Comparison of ENCODE assay signal across 8 cellular contexts in genomic region chr9:136728080-136728547, GRCh38. TPM values are rescaled to one million over a fixed set of nuclear protein-coding genes. Genes with fewer than 3 reads are reported as not detected.
DNase-seq lines count a peak whose midpoint lies in the region; ATAC-seq and TF ChIP-seq lines count a peak whose summit lies in the region.

No MANE protein-coding gene starts in this region.

- no peak overlapping the region for H2AFZ ChIP-seq in HCT116 (ENCODE audit: low read depth, low read length, poor library complexity, severe bottlenecking)

- DNase-seq in GM04504 (ENCODE audit: low read depth) (peak; percentile 76), HCT116 (ENCODE audit: low read depth, low spot score) (peak; percentile 60), MV-4-11 (lab: John Stamatoyannopoulos, UW) (peak; percentile 77), SW 1271 (lab: John Stamatoyannopoulos, UW) (peak; percentile 44 to 83), adipocyte (ENCODE audit: low read depth) (peak; percentile 94), left cardiac atrium (peak; percentile 93), progenitor cell of endocrine pancreas (ENCODE audit: low spot score, unreplicated experiment) (peak; percentile 88), upper lobe of right lung (peak; percentile 95)

- H3K27me3 ChIP-seq in HCT116 (ENCODE audit: insufficient read depth, low read length) (no peaks in the 10 kb centered on the region), adipocyte (replicated peaks; ENCODE audit: control insufficient read depth, insufficient read depth, low read length) (no peaks in the 10 kb centered on the region), upper lobe of right lung (no peaks in the 10 kb centered on the region)

- H3K36me3 Mint-ChIP-seq in progenitor cell of endocrine pancreas (ENCODE audit: insufficient read depth), result peaks cover 12% of the 10 kb centered on the region

- TF ChIP-seq CTCF in HCT116 (IDR thresholded peaks at IDR 0.05 in 2 of 3, conservative IDR thresholded peaks at IDR 0.05 in 1 of 3; ENCODE audit: borderline replicate concordance in 1 of 3, insufficient read depth in 1 of 3, low read depth in 2 of 3, low read length in 2 of 3), result peak in 2 of 3 experiments; percentile 71 to 85; a peak in 4 of 6 replicates
- peak; percentile 94 for TF ChIP-seq CTCF in progenitor cell of endocrine pancreas (IDR thresholded peaks at IDR 0.05; ENCODE audit: unreplicated experiment)
- peak; percentile 90 for TF ChIP-seq CTCF in upper lobe of right lung (IDR thresholded peaks at IDR 0.05)

- peak; percentile 47 for ATAC-seq in HCT116
- ATAC-seq in left cardiac atrium, result peak; percentile 87 to 89
- ATAC-seq in upper lobe of right lung, result peak; percentile 93

- H3K4me3 Mint-ChIP-seq in progenitor cell of endocrine pancreas (ENCODE audit: low read depth), result peak overlapping the region; percentile 85

- H3K4me1 ChIP-seq in HCT116 (ENCODE audit: control insufficient read depth in 1 of 2, insufficient read depth in 2 of 2, low read length in 2 of 2) (peaks cover 13 to 48% of the 10 kb centered on the region in 2 experiments), adipocyte (ENCODE audit: control insufficient read depth, insufficient read depth, low read length) (peaks cover 27% of the 10 kb centered on the region), upper lobe of right lung (peaks cover 35% of the 10 kb centered on the region)

- H3K9ac ChIP-seq in HCT116 (ENCODE audit: low read length) (peak overlapping the region; percentile 95), adipocyte (ENCODE audit: low read length) (peak overlapping the region; percentile 88)

- RAD21 ChIA-PET in HCT116 (lab: Charles Lee; ENCODE audit: low non-redundant PET in 1 of 2, low total read pairs in 2 of 2, uncharacterized antibody in 2 of 2, unreplicated experiment in 2 of 2), result no interaction called here

- CTCF ChIA-PET in HCT116 (lab: Charles Lee), result interaction anchor here (0.6 to 1.5 kb wide), 3 partner anchors 9 to 26 kb away, joined by 3 read pairs; no protein-coding TSS in a partner anchor

- H3K36me3 ChIP-seq in HCT116 (ENCODE audit: control insufficient read depth in 1 of 2, insufficient read depth in 2 of 2, low read length in 2 of 2) (peaks cover 19 to 44% of the 10 kb centered on the region in 2 experiments; a peak in 3 of 4 replicates), adipocyte (ENCODE audit: control insufficient read depth, insufficient read depth, low read length, severe bottlenecking) (peaks cover 38% of the 10 kb centered on the region), upper lobe of right lung (peaks cover 37% of the 10 kb centered on the region)

- POLR2A ChIA-PET in HCT116 (lab: Charles Lee), result interaction anchor here (1.0 to 1.7 kb wide), 5 partner anchors 9 to 34 kb away, joined by 3 to 10 read pairs (median 4); no protein-coding TSS in a partner anchor

- no peak for TF ChIP-seq RAD21 in HCT116 (IDR thresholded peaks at IDR 0.05; ENCODE audit: low read depth)

- peaks cover 17% of the 10 kb centered on the region for H3K27me3 Mint-ChIP-seq in progenitor cell of endocrine pancreas

- H3K79me2 ChIP-seq in HCT116 (ENCODE audit: insufficient read depth, low read length), result peaks cover 58% of the 10 kb centered on the region

- H3K4me2 ChIP-seq in HCT116 (ENCODE audit: low read length), result peak overlapping the region; percentile 95

- H3K9me3 ChIP-seq in HCT116 (ENCODE audit: control insufficient read depth in 1 of 2, insufficient read depth in 1 of 2, low read depth in 1 of 2, low read length in 2 of 2) (no peaks in the 10 kb centered on the region), adipocyte (ENCODE audit: control insufficient read depth, low read length) (no peaks in the 10 kb centered on the region), upper lobe of right lung (no peaks in the 10 kb centered on the region)

- peak overlapping the region; percentile 97 for H3K27ac ChIP-seq in HCT116 (ENCODE audit: low read depth, low read length)
- peak overlapping the region; percentile 60 for H3K27ac ChIP-seq in upper lobe of right lung

- H3K4me3 ChIP-seq in HCT116 (replicated peaks in 1 of 2; ENCODE audit: low read depth in 1 of 2, low read length in 2 of 2), result peak overlapping the region; percentile 93 to 100
- peak overlapping the region; percentile 85 for H3K4me3 ChIP-seq in adipocyte (ENCODE audit: low read length)
- H3K4me3 ChIP-seq in upper lobe of right lung, result peak overlapping the region; percentile 83

- H3K27ac Mint-ChIP-seq in progenitor cell of endocrine pancreas, result no peak overlapping the region

- TF ChIP-seq POLR2A in HCT116 (IDR thresholded peaks at IDR 0.05; ENCODE audit: borderline replicate concordance, extremely low read depth, insufficient read depth, insufficient read length), result peak; percentile 97

- no peaks in the 10 kb centered on the region for H3K9me2 ChIP-seq in HCT116 (ENCODE audit: insufficient read depth)

- BruUV-seq in HCT116 (replicated peaks; lab: Mats Ljungman, UMichigan), result no TSS peak

- peaks cover 33% of the 10 kb centered on the region; the same call in 1 of the 2 replicates for H4K20me1 ChIP-seq in HCT116 (ENCODE audit: insufficient read depth)

- no peaks in the 10 kb centered on the region for H3K9me3 Mint-ChIP-seq in progenitor cell of endocrine pancreas (ENCODE audit: low read depth)

- H3K4me1 Mint-ChIP-seq in progenitor cell of endocrine pancreas (ENCODE audit: low read depth), result peaks cover 21% of the 10 kb centered on the region

- intact Hi-C loops in HCT116 (cut with micrococcal nuclease), result no loop called here
- intact Hi-C loops in left cardiac atrium (cut with DNase I), result no loop called here
- intact Hi-C loops in upper lobe of right lung (cut with DNase I), result no loop called here

TF ChIP-seq in HCT116, 20 proteins besides CTCF, POLR2A, EP300 and RAD21:
- no peak for TF ChIP-seq SP1 (IDR thresholded peaks at IDR 0.05; ENCODE audit: low read depth)
- TF ChIP-seq ZFX (IDR thresholded peaks at IDR 0.05), result peak; percentile 74
- TF ChIP-seq YY1 (IDR thresholded peaks at IDR 0.05; ENCODE audit: extremely low read depth, insufficient replicate concordance, low read depth, low read length), result peak; percentile 86
- no peak for TF ChIP-seq CBX3 (IDR thresholded peaks at IDR 0.05; ENCODE audit: low read depth)
- no peak for TF ChIP-seq EZH2 (IDR thresholded peaks at IDR 0.05)
- peak; percentile 100 for TF ChIP-seq POLR2AphosphoS5 (IDR thresholded peaks at IDR 0.05; ENCODE audit: low read depth, low read length)
- TF ChIP-seq TCF7L2 (IDR thresholded peaks at IDR 0.05; ENCODE audit: borderline replicate concordance, extremely low read depth, insufficient read depth, insufficient read length), result peak; percentile 87
- peak; percentile 90 for TF ChIP-seq ZBTB33 (IDR thresholded peaks at IDR 0.05; ENCODE audit: extremely low read depth, insufficient replicate concordance, low read length)

RNA-seq across cellular contexts. Expression of gene LCN10, which starts 14.6 kb away (rescaled TPM):
- total RNA-seq in HCT116 (2021; ENCODE audit: unreplicated experiment) (not detected), left cardiac atrium (10 to 100 TPM in 1 of 2 donors, 1 to 10 TPM in 1; 9.3 to 20.1 TPM), progenitor cell of endocrine pancreas (0.42 TPM in 1 of 2 replicates, not detected in the other), upper lobe of right lung (11.2 TPM)
- 0.07 TPM in 1 of 2 replicates, not detected in the other for polyA plus RNA-seq in HCT116 (2012)

RNA-seq across cellular contexts. Expression of gene DIPK1B, which starts 15.7 kb away (rescaled TPM):
- total RNA-seq in HCT116 (2021; ENCODE audit: unreplicated experiment), result 15.6 TPM
- 13.9 and 14.7 TPM in 2 replicates for polyA plus RNA-seq in HCT116 (2012)
- 10 to 100 TPM; 23.2 to 35.2 TPM for total RNA-seq in left cardiac atrium
- 51.3 and 52.9 TPM in 2 replicates for total RNA-seq in progenitor cell of endocrine pancreas
- 17.7 TPM for total RNA-seq in upper lobe of right lung

RNA-seq across cellular contexts. Expression of gene LCN6, which starts 20.2 kb away (rescaled TPM):
- not detected for total RNA-seq in HCT116 (2021; ENCODE audit: unreplicated experiment)
- not detected in 2 replicates for polyA plus RNA-seq in HCT116 (2012)
- total RNA-seq in left cardiac atrium, result 10 to 100 TPM; 18.2 to 51.8 TPM
- not detected in 2 replicates for total RNA-seq in progenitor cell of endocrine pancreas
- 21.5 TPM for total RNA-seq in upper lobe of right lung

RNA-seq across cellular contexts. Expression of gene LCN8, which starts 29.9 kb away (rescaled TPM):
- total RNA-seq in HCT116 (2021; ENCODE audit: unreplicated experiment) (not detected), left cardiac atrium (not detected), progenitor cell of endocrine pancreas (not detected in 2 replicates), upper lobe of right lung (not detected)
- not detected in 2 replicates for polyA plus RNA-seq in HCT116 (2012)

RNA-seq across cellular contexts. Expression of gene LCN15, which starts 36.2 kb away (rescaled TPM):
- total RNA-seq in HCT116 (2021; ENCODE audit: unreplicated experiment) (0.76 TPM), left cardiac atrium (1 to 10 TPM in 1 of 2 donors, under 1 TPM in 1; 0.41 to 1.1 TPM), progenitor cell of endocrine pancreas (not detected in 2 replicates), upper lobe of right lung (not detected)
- polyA plus RNA-seq in HCT116 (2012), result 0.07 and 0.08 TPM in 2 replicates

Comparison
In these comparisons a context has a peak if more than half of its experiments do, and no peak if none do; other contexts are left out.
1. Peak in every context shown above with its lines: DNase-seq, ATAC-seq, H3K4me3 ChIP-seq and H3K27ac ChIP-seq.
2. RNA of gene LCN6, which starts 20.2 kb away (total RNA-seq): 18.2 to 51.8 TPM in left cardiac atrium and 21.5 TPM in upper lobe of right lung (single experiment); not detected in HCT116 (single experiment) and not detected in progenitor cell of endocrine pancreas; every median in the first group is over 10 times any median in the second.